In genomic region chr1:35637401-35637809, GRCh38 we compare ENCODE assay signal across 1 cellular context.
A peak's percentile ranks its signal among the peaks of the same experiment; 100 is the strongest.
TF ChIP-seq lines count a peak whose summit lies in the region.

No MANE protein-coding gene starts in this region.

TF ChIP-seq in K562, 482 proteins besides CTCF, POLR2A, EP300 and RAD21 (continued from another document and continues in another):
- TF ChIP-seq IRF1 (CRISPR knock-in tag; IDR thresholded peaks at IDR 0.05; ENCODE audit: borderline replicate concordance), result 0 out of 2 replicates have a peak, but pooled peaks have one; percentile 76
- TF ChIP-seq EP400 (IDR thresholded peaks at IDR 0.05), result peak; percentile 68
- peak; percentile 79 for TF ChIP-seq MAFK (IDR thresholded peaks at IDR 0.05; ENCODE audit: low read length)
- TF ChIP-seq ZNF398 (CRISPR knock-in tag; IDR thresholded peaks at IDR 0.05), result no peak
- TF ChIP-seq BHLHE40 (IDR thresholded peaks at IDR 0.05; ENCODE audit: low read length), result peak; percentile 46
- 0 out of 2 replicates have a peak, but pooled peaks have one; percentile 20 for TF ChIP-seq L3MBTL2 (IDR thresholded peaks at IDR 0.05)
- no peak for TF ChIP-seq FOSL1 (tag; conservative IDR thresholded peaks at IDR 0.05)
- TF ChIP-seq TBL1XR1 (IDR thresholded peaks at IDR 0.05; ENCODE audit: low read length in 2 of 2), result 0 out of 4 replicates have a peak, but pooled peaks of 1 of the 2 experiments have one; percentile 59
- TF ChIP-seq TAF9B (IDR thresholded peaks at IDR 0.05; ENCODE audit: partially characterized antibody), result peak; percentile 75
- TF ChIP-seq ZBTB40 (IDR thresholded peaks at IDR 0.05), result peak; percentile 67; the same call in 1 of the 2 replicates
- TF ChIP-seq ZBTB40 (CRISPR knock-in tag; IDR thresholded peaks at IDR 0.05), result no peak
- TF ChIP-seq SMARCE1 (IDR thresholded peaks at IDR 0.05), result peak; percentile 59; the same call in 1 of the 2 replicates
- peak; percentile 89 for TF ChIP-seq ZNF316 (IDR thresholded peaks at IDR 0.05)
- TF ChIP-seq HCFC1 (IDR thresholded peaks at IDR 0.05; ENCODE audit: low read depth, low read length), result peak; percentile 26; the same call in 1 of the 2 replicates
- peak; percentile 30; the same call in 1 of the 2 replicates for TF ChIP-seq ELF1 (tag; IDR thresholded peaks at IDR 0.05)
- TF ChIP-seq SIN3A (IDR thresholded peaks at IDR 0.05; ENCODE audit: borderline replicate concordance in 2 of 2, control insufficient read depth in 1 of 2, low read depth in 2 of 2, low read length in 2 of 2), result peak in 1 of 2 experiments; percentile 34; a peak in 1 of 4 replicates
- no peak for TF ChIP-seq FOXO4 (CRISPR knock-in tag; IDR thresholded peaks at IDR 0.05)
- peak; percentile 44; the same call in 1 of the 2 replicates for TF ChIP-seq GABPA (tag; conservative IDR thresholded peaks at IDR 0.05; ENCODE audit: low read depth)
- TF ChIP-seq ZNF507 (tag; conservative IDR thresholded peaks at IDR 0.05), result no peak
- no peak for TF ChIP-seq ZFP30 (CRISPR knock-in tag; IDR thresholded peaks at IDR 0.05; ENCODE audit: borderline replicate concordance)
- 0 out of 2 replicates have a peak, but pooled peaks have one; percentile 46 for TF ChIP-seq ZNF766 (CRISPR knock-in tag; conservative IDR thresholded peaks at IDR 0.05)
- TF ChIP-seq POLR2H (tag; IDR thresholded peaks at IDR 0.05; ENCODE audit: low read depth), result peak; percentile 74
- TF ChIP-seq ATF7 (IDR thresholded peaks at IDR 0.05), result peak; percentile 16; the same call in 1 of the 2 replicates
- peak; percentile 83 for TF ChIP-seq MYBL2 (IDR thresholded peaks at IDR 0.05; ENCODE audit: low read depth)
- TF ChIP-seq MYBL2 (CRISPR knock-in tag; IDR thresholded peaks at IDR 0.05; ENCODE audit: borderline replicate concordance), result no peak
- TF ChIP-seq NFE2 (IDR thresholded peaks at IDR 0.05; ENCODE audit: low read depth), result peak; percentile 90
- TF ChIP-seq SMARCC2 (IDR thresholded peaks at IDR 0.05; ENCODE audit: low read depth), result peak; percentile 87
- peak; percentile 72; the same call in 1 of the 2 replicates for TF ChIP-seq MXI1 (IDR thresholded peaks at IDR 0.05; ENCODE audit: low read depth, low read length)
- TF ChIP-seq SOX6 (IDR thresholded peaks at IDR 0.05), result peak; percentile 47; the same call in 1 of the 2 replicates
- peak; percentile 89; the same call in 1 of the 2 replicates for TF ChIP-seq IRF2 (CRISPR knock-in tag; IDR thresholded peaks at IDR 0.05)
- TF ChIP-seq ETV1 (tag; conservative IDR thresholded peaks at IDR 0.05; ENCODE audit: low read depth), result peak; percentile 40; the same call in 1 of the 2 replicates
- TF ChIP-seq C11orf30 (IDR thresholded peaks at IDR 0.05; ENCODE audit: low read depth), result peak; percentile 81
- TF ChIP-seq BACH1 (tag; IDR thresholded peaks at IDR 0.05), result peak; percentile 89
- TF ChIP-seq ZFX (CRISPR knock-in tag; IDR thresholded peaks at IDR 0.05), result peak; percentile 35; the same call in 1 of the 2 replicates
- TF ChIP-seq NKRF (IDR thresholded peaks at IDR 0.05; ENCODE audit: borderline replicate concordance), result peak; percentile 38; the same call in 1 of the 2 replicates
- TF ChIP-seq FOXJ3 (CRISPR knock-in tag; IDR thresholded peaks at IDR 0.05), result no peak
- no peak for TF ChIP-seq TFAP4 (CRISPR knock-in tag; IDR thresholded peaks at IDR 0.05; ENCODE audit: borderline replicate concordance)
- peak in 1 of 2 experiments; percentile 30; a peak in 1 of 4 replicates for TF ChIP-seq MLLT1 (IDR thresholded peaks at IDR 0.05)
- peak; percentile 48; the same call in 1 of the 2 replicates for TF ChIP-seq DPF2 (IDR thresholded peaks at IDR 0.05)
- TF ChIP-seq HDAC1 (IDR thresholded peaks at IDR 0.05), result peak in 1 of 2 experiments; percentile 77; a peak in 2 of 4 replicates
- peak; percentile 50; the same call in 1 of the 2 replicates for TF ChIP-seq NFRKB (IDR thresholded peaks at IDR 0.05; ENCODE audit: low read depth)
- peak; percentile 60 for TF ChIP-seq MAFF (IDR thresholded peaks at IDR 0.05; ENCODE audit: low read length)
- TF ChIP-seq PBX2 (CRISPR knock-in tag; IDR thresholded peaks at IDR 0.05; ENCODE audit: low read depth), result no peak
- 0 out of 2 replicates have a peak, but pooled peaks have one; percentile 37 for TF ChIP-seq PBX2 (tag; conservative IDR thresholded peaks at IDR 0.05; ENCODE audit: low read depth)
